In genomic region chr7:132577206-132578049, GRCh38 we compare ENCODE assay signal across 8 cellular contexts. TPM values are rescaled to one million over a fixed set of nuclear protein-coding genes. Genes with fewer than 3 reads are reported as not detected.
DNase-seq lines count a peak whose midpoint lies in the region; ATAC-seq and TF ChIP-seq lines count a peak whose summit lies in the region.

No MANE protein-coding gene starts in this region.

- H3K27ac ChIP-seq in SJCRH30 = no peak overlapping the region
- H3K27ac ChIP-seq in esophagus squamous epithelium = peak overlapping the region in 3 of 4 donors; percentile 56 to 75 (median 74)
- no peak overlapping the region for H3K27ac ChIP-seq in upper lobe of right lung

- DNase-seq in AG08395 (ENCODE audit: low spot score) = peak; percentile 76
- peak; percentile 4 to 44 for DNase-seq in HAP-1 (ENCODE audit: low spot score in 2 of 2)
- peak; percentile 79 to 83 for DNase-seq in SJCRH30
- DNase-seq in esophagus squamous epithelium (lab: John Stamatoyannopoulos, UW) = no peak
- peak; percentile 46 to 60 (median 50) for DNase-seq in mucosa of descending colon
- peak; percentile 76 for DNase-seq in upper lobe of right lung
- no peak for DNase-seq in HPDE6-E6E7 (ENCODE audit: extremely low spot score)

- H3K36me3 ChIP-seq in HAP-1 (replicated peaks) (no peaks in the 10 kb centered on the region), SJCRH30 (no peaks in the 10 kb centered on the region), esophagus squamous epithelium (no peaks in the 10 kb centered on the region), mucosa of descending colon (ENCODE audit: low read depth) (no peaks in the 10 kb centered on the region), upper lobe of right lung (no peaks in the 10 kb centered on the region)

- TF ChIP-seq CTCF in esophagus squamous epithelium (IDR thresholded peaks at IDR 0.05) (peak in 1 of 6 experiments; percentile 6), mucosa of descending colon (IDR thresholded peaks at IDR 0.05) (no peak), upper lobe of right lung (IDR thresholded peaks at IDR 0.05) (no peak)

- no peaks in the 10 kb centered on the region for H3K4me1 ChIP-seq in HAP-1
- H3K4me1 ChIP-seq in SJCRH30 = no peaks in the 10 kb centered on the region
- H3K4me1 ChIP-seq in esophagus squamous epithelium = peaks cover 0 to 48% (median 8%) of the 10 kb centered on the region in 3 donors
- H3K4me1 ChIP-seq in mucosa of descending colon (ENCODE audit: low read depth) = peaks cover 11% of the 10 kb centered on the region
- peaks cover 12% of the 10 kb centered on the region for H3K4me1 ChIP-seq in upper lobe of right lung

- TF ChIP-seq POLR2A in esophagus squamous epithelium (IDR thresholded peaks at IDR 0.05) = no peak

- intact Hi-C loops in esophagus squamous epithelium (cut with DNase I) = no loop called here
- intact Hi-C loops in mucosa of descending colon (cut with DNase I, micrococcal nuclease) = no loop called here
- intact Hi-C loops in upper lobe of right lung (cut with DNase I) = loop anchor here (5.0 kb wide), 1 partner anchor 255 kb away; no protein-coding TSS in a partner anchor

- H3K4me3 ChIP-seq in HAP-1 (peak overlapping the region; percentile 9; the same call in 1 of the 2 replicates), SJCRH30 (peak overlapping the region; percentile 57), esophagus squamous epithelium (peak overlapping the region; percentile 13 to 71 (median 40)), mucosa of descending colon (no peak overlapping the region), upper lobe of right lung (peak overlapping the region; percentile 30)

- H3K27me3 ChIP-seq in HAP-1 (ENCODE audit: low read depth) = peaks cover 63% of the 10 kb centered on the region
- H3K27me3 ChIP-seq in SJCRH30 = no peaks in the 10 kb centered on the region
- peaks cover 4 to 97% (median 18%) of the 10 kb centered on the region in 4 donors for H3K27me3 ChIP-seq in esophagus squamous epithelium
- H3K27me3 ChIP-seq in upper lobe of right lung = peaks cover 44% of the 10 kb centered on the region

- 12% methylated on average over 13 of the region's 65 CpGs; no CpG with 5 or more reads in 1 of the 2 donors for WGBS in esophagus squamous epithelium, 2 donors

- H3K9me3 ChIP-seq in HAP-1 = no peaks in the 10 kb centered on the region
- H3K9me3 ChIP-seq in SJCRH30 (replicated peaks) = no peaks in the 10 kb centered on the region
- H3K9me3 ChIP-seq in esophagus squamous epithelium = no peaks in the 10 kb centered on the region
- no peaks in the 10 kb centered on the region for H3K9me3 ChIP-seq in mucosa of descending colon
- H3K9me3 ChIP-seq in upper lobe of right lung = no peaks in the 10 kb centered on the region

- peak; percentile 50 for ATAC-seq in mucosa of descending colon
- peak; percentile 45 for ATAC-seq in upper lobe of right lung
- no peak for ATAC-seq in GM18861 (IDR thresholded peaks at IDR 0.05; ENCODE audit: unreplicated experiment)

- in situ Hi-C loops in HAP-1 (cut with MboI; ENCODE audit: low sequenced_read_pairs) = loop anchor here (25.0 kb wide), 1 partner anchor 890 kb away; no protein-coding TSS in a partner anchor

RNA-seq across cellular contexts. Expression of gene PLXNA4, which starts 1.2 kb away (rescaled TPM):
- 11.2 and 11.5 TPM in 2 replicates for total RNA-seq in SJCRH30 (2014; rRNA removed; shearing (Covaris generic))
- 1 to 10 TPM in 3 of 4 donors, under 1 TPM in 1; 0.49 to 7.1 (median 2.0) TPM for total RNA-seq in esophagus squamous epithelium
- total RNA-seq in mucosa of descending colon = 1 to 10 TPM in 2 of 3 donors, under 1 TPM in 1; 0.78 to 3.5 (median 2.7) TPM
- 7.2 TPM for total RNA-seq in upper lobe of right lung

Comparison
In these comparisons a context has a peak if more than half of its experiments do, and no peak if none do; other contexts are left out.
1. DNase-seq: peak in AG08395 (single experiment), HAP-1 (2 of 2), SJCRH30 (2 of 2), mucosa of descending colon (3 of 3) and upper lobe of right lung (single experiment); none in esophagus squamous epithelium (single experiment) and HPDE6-E6E7 (single experiment).
2. H3K27ac ChIP-seq: peak in esophagus squamous epithelium (3 of 4); none in SJCRH30 (single experiment) and upper lobe of right lung (single experiment).